Comparison of ENCODE assay signal across 15 cellular contexts in genomic region chr1:23081376-23081775, GRCh38.
A peak's percentile ranks its signal among the peaks of the same experiment; 100 is the strongest.
DNase-seq lines count a peak whose midpoint lies in the region; ATAC-seq and TF ChIP-seq lines count a peak whose summit lies in the region.
"Had no signal": no experiment of that assay in that cellular context is flagged by ENCODE, and none has a peak within 500 bp of the region (broad histone marks: within the 10 kb centered on the region; RNA-seq: fewer than 3 reads in every experiment).

No MANE protein-coding gene starts in this region.

- POLR2A ChIA-PET in OCI-LY7 (lab: Charles Lee) = no interaction called here
- POLR2A ChIA-PET in activated CD4-positive, alpha-beta memory T cell treated with anti-CD3 and anti-CD28 coated beads for 36 hours (lab: Charles Lee) = no interaction called here

- H3K4me1 Mint-ChIP-seq in effector memory CD8-positive, alpha-beta T cell (ENCODE audit: low read depth in 2 of 2) = peaks cover 0 to 2% of the 10 kb centered on the region in 2 donors
- no peaks in the 10 kb centered on the region for H3K4me1 Mint-ChIP-seq in activated CD4-positive, alpha-beta memory T cell treated with anti-CD3 and anti-CD28 coated beads for 36 hours (ENCODE audit: low read depth)

- H3K4me2 ChIP-seq in OCI-LY7 (ENCODE audit: low read length) (no peak overlapping the region), parathyroid adenoma (ENCODE audit: low read length) (no peak overlapping the region)

- no peaks in the 10 kb centered on the region for H3K27me3 ChIP-seq in parathyroid adenoma (ENCODE audit: control insufficient read depth, insufficient read depth, low read length)
- H3K27me3 ChIP-seq: body of pancreas, Peyer's patch had no signal

- H3K4me1 ChIP-seq in OCI-LY7 (ENCODE audit: insufficient read depth, low read length, poor library complexity, severe bottlenecking) = peaks cover 15% of the 10 kb centered on the region
- H3K4me1 ChIP-seq in parathyroid adenoma = no peaks in the 10 kb centered on the region
- H3K4me1 ChIP-seq: body of pancreas had no signal

- no peaks in the 10 kb centered on the region for H3K79me2 ChIP-seq in OCI-LY7 (ENCODE audit: insufficient read depth, low read depth, low read length)
- H3K79me2 ChIP-seq in parathyroid adenoma = no peaks in the 10 kb centered on the region

- H3K36me3 ChIP-seq in OCI-LY7 (ENCODE audit: insufficient read depth, low read length) (peaks cover 94% of the 10 kb centered on the region), parathyroid adenoma (ENCODE audit: control insufficient read depth, insufficient read depth, low read length) (no peaks in the 10 kb centered on the region)

- CTCF ChIA-PET in OCI-LY7 (lab: Charles Lee; ENCODE audit: unreplicated experiment) = no interaction called here
- CTCF ChIA-PET in activated CD4-positive, alpha-beta memory T cell treated with anti-CD3 and anti-CD28 coated beads for 36 hours (lab: Charles Lee) = interaction anchor here (1.1 to 2.2 kb wide), 3 partner anchors 10 to 103 kb away, joined by 5 to 18 read pairs (median 6); no protein-coding TSS in a partner anchor

- H3K36me3 Mint-ChIP-seq in effector memory CD8-positive, alpha-beta T cell (ENCODE audit: insufficient read depth) = peaks cover 77% of the 10 kb centered on the region
- H3K36me3 Mint-ChIP-seq in activated CD4-positive, alpha-beta memory T cell treated with anti-CD3 and anti-CD28 coated beads for 36 hours = peaks cover 48% of the 10 kb centered on the region

- BruUV-seq in OCI-LY7 (replicated peaks; lab: Mats Ljungman, UMichigan) = no TSS peak

- H3K27ac ChIP-seq in OCI-LY7 (ENCODE audit: low read depth, low read length, poor library complexity, severe bottlenecking) = no peak overlapping the region
- H3K27ac ChIP-seq in parathyroid adenoma = no peak overlapping the region
- H3K27ac ChIP-seq in coronary artery = no peak overlapping the region
- H3K27ac ChIP-seq: body of pancreas, Peyer's patch had no signal

- H2AFZ ChIP-seq in OCI-LY7 (ENCODE audit: low read length) (no peak overlapping the region), parathyroid adenoma (no peak overlapping the region)

- H3K9me2 ChIP-seq in OCI-LY7 (ENCODE audit: insufficient read depth, low read length) = no peaks in the 10 kb centered on the region

- H3K27me3 Mint-ChIP-seq in effector memory CD8-positive, alpha-beta T cell = no peaks in the 10 kb centered on the region
- no peaks in the 10 kb centered on the region for H3K27me3 Mint-ChIP-seq in activated CD4-positive, alpha-beta memory T cell treated with anti-CD3 and anti-CD28 coated beads for 36 hours

- no peak overlapping the region for H3K4me3 Mint-ChIP-seq in effector memory CD8-positive, alpha-beta T cell
- H3K4me3 Mint-ChIP-seq in activated CD4-positive, alpha-beta memory T cell treated with anti-CD3 and anti-CD28 coated beads for 36 hours = no peak overlapping the region

- peak; percentile 39 for DNase-seq in DMS53 (lab: John Stamatoyannopoulos, UW)
- DNase-seq in DMS53 treated with DMSO at 0.1 percent for 48 hours (lab: John Stamatoyannopoulos, UW; ENCODE audit: unreplicated experiment) = no peak
- peak; percentile 21 for DNase-seq in OCI-LY7 (ENCODE audit: low spot score)
- DNase-seq in effector memory CD8-positive, alpha-beta T cell = no peak
- no peak for DNase-seq in coronary artery (ENCODE audit: low spot score)
- no peak for DNase-seq in globus pallidus (ENCODE audit: low spot score)
- no peak for DNase-seq in activated CD4-positive, alpha-beta memory T cell treated with anti-CD3 and anti-CD28 coated beads for 36 hours
- DNase-seq: 8988T; activated T-cell treated with anti-CD3 and anti-CD28 coated beads for 4 hours; body of pancreas; IMR-90; NCI-H2081; Peyer's patch; stimulated activated naive CD8-positive, alpha-beta T cell treated with anti-CD3 and anti-CD28 coated beads, Interleukin-15, Interleukin-2, amounts not matched to agents 100 U/mL and 50 U/mL, for 24 hours had no signal

- H3K4me3 ChIP-seq in OCI-LY7 (ENCODE audit: low read depth, low read length, poor library complexity, severe bottlenecking) (no peak overlapping the region), parathyroid adenoma (ENCODE audit: low read depth, low read length) (no peak overlapping the region), coronary artery (no peak overlapping the region)
- H3K4me3 ChIP-seq: body of pancreas, Peyer's patch had no signal

- intact Hi-C loops in OCI-LY7 (cut with micrococcal nuclease; ENCODE audit: unreplicated experiment) = no loop called here
- intact Hi-C loops in activated CD4-positive, alpha-beta memory T cell treated with anti-CD3 and anti-CD28 coated beads for 36 hours (cut with micrococcal nuclease) = no loop called here

- TF ChIP-seq CTCF in OCI-LY7 (conservative IDR thresholded peaks at IDR 0.05; ENCODE audit: low read length) (peak; percentile 54; the same call in 1 of the 2 replicates), parathyroid adenoma (IDR thresholded peaks at IDR 0.05) (peak; percentile 22), coronary artery (IDR thresholded peaks at IDR 0.05) (no peak)

- H3K9me3 Mint-ChIP-seq in effector memory CD8-positive, alpha-beta T cell = no peaks in the 10 kb centered on the region
- H3K9me3 Mint-ChIP-seq in activated CD4-positive, alpha-beta memory T cell treated with anti-CD3 and anti-CD28 coated beads for 36 hours = no peaks in the 10 kb centered on the region

- no peak overlapping the region for H3K9ac ChIP-seq in parathyroid adenoma

- H4K20me1 ChIP-seq in OCI-LY7 (ENCODE audit: insufficient read depth, low read length) = 0 out of 2 replicates have a peak, but pooled peaks cover 6% of the 10 kb centered on the region

- no peaks in the 10 kb centered on the region for H3K9me3 ChIP-seq in OCI-LY7 (ENCODE audit: low read length)
- H3K9me3 ChIP-seq in parathyroid adenoma (ENCODE audit: control insufficient read depth, low read length) = no peaks in the 10 kb centered on the region
- H3K9me3 ChIP-seq: body of pancreas, Peyer's patch had no signal

- H3K27ac Mint-ChIP-seq in effector memory CD8-positive, alpha-beta T cell = peak overlapping the region in 1 of 2 donors; percentile 18
- no peak overlapping the region for H3K27ac Mint-ChIP-seq in activated CD4-positive, alpha-beta memory T cell treated with anti-CD3 and anti-CD28 coated beads for 36 hours

- ATAC-seq in effector memory CD8-positive, alpha-beta T cell (replicated peaks) = peak; percentile 46
- ATAC-seq: body of pancreas; stimulated activated naive CD8-positive, alpha-beta T cell treated with anti-CD3 and anti-CD28 coated beads, Interleukin-15, Interleukin-2, amounts not matched to agents 100 U/mL and 50 U/mL, for 24 hours had no signal

Comparison
In these comparisons a context has a peak if more than half of its experiments do, and no peak if none do; other contexts are left out.
1. DNase-seq: peak in DMS53 (single experiment) and OCI-LY7 (single experiment); none in DMS53 treated with DMSO at 0.1 percent for 48 hours (single experiment), effector memory CD8-positive, alpha-beta T cell (0 of 3), coronary artery (single experiment), globus pallidus (single experiment) and activated CD4-positive, alpha-beta memory T cell treated with anti-CD3 and anti-CD28 coated beads for 36 hours (single experiment).